In genomic region chr9:131997779-131998178, GRCh38 we compare ENCODE assay signal across 1 cellular context.
TF ChIP-seq lines count a peak whose summit lies in the region.

No MANE protein-coding gene starts in this region.

TF ChIP-seq in SK-N-SH, 30 proteins besides CTCF, POLR2A, EP300 and RAD21 (continued from another document):
- TF ChIP-seq CHD2 (IDR thresholded peaks at IDR 0.05; ENCODE audit: low read length, partially characterized antibody) = peak; percentile 15
- no peak for TF ChIP-seq TAF1 (IDR thresholded peaks at IDR 0.05; ENCODE audit: borderline replicate concordance, low read depth, low read length)
- TF ChIP-seq FOXM1 (IDR thresholded peaks at IDR 0.05; ENCODE audit: low read depth) = no peak
- no peak for TF ChIP-seq RXRA (IDR thresholded peaks at IDR 0.05; ENCODE audit: borderline replicate concordance, low read depth)
- peak; percentile 76; the same call in 1 of the 2 replicates for TF ChIP-seq RCOR1 (IDR thresholded peaks at IDR 0.05; ENCODE audit: low read length)
- TF ChIP-seq GABPA (IDR thresholded peaks at IDR 0.05; ENCODE audit: low read depth) = no peak
- TF ChIP-seq GATA2 (CRISPR knock-in tag; IDR thresholded peaks at IDR 0.05) = peak; percentile 63
- no peak for TF ChIP-seq MEF2A (IDR thresholded peaks at IDR 0.05; ENCODE audit: borderline replicate concordance, low read depth)
- no peak for TF ChIP-seq PBX3 (IDR thresholded peaks at IDR 0.05)
- TF ChIP-seq TCF12 (IDR thresholded peaks at IDR 0.05) = 0 out of 2 replicates have a peak, but pooled peaks have one; percentile 12
- no peak for TF ChIP-seq TEAD4 (IDR thresholded peaks at IDR 0.05; ENCODE audit: borderline replicate concordance, insufficient read depth)
TF ChIP-seq in SK-N-SH: peak in this region for 5.
